8 cellular contexts compared by ENCODE assay signal in the genomic region with DNA sequence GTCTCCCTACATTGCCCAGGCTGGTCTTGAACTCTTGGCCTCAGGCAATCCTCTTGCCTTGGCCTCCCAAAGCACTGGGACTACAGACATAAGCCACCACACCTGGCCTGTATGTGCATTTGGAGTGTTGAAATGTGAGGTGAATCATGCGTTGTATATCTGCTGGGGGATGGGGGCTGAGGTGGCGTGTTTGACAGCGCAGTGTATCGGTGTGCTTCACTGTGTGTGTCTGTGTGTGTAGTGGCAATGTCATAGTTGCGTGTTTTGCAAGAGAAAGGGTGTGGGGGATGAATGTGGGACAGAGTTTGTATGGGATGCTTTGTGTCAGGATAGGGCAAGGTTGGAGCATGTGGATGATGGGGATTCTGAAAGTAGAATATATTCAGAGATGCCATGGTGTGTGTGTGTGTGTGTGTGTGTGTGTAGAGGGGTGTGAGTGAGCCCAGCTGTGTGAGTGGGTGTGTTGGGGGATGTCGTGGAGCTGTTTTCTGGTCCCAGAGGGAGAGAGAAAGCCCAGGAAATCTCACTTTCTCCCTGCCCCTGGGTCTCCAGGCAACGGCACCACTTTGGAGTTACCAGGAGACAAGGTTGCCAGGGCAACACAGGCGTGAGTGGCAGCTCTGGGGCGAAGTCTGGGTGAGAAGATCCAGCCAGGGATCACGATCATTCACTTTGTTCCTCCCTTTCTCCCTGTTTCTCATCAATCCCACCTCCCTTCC. TPM values are rescaled to one million over a fixed set of nuclear protein-coding genes. Genes with fewer than 3 reads are reported as not detected.
DNase-seq lines count a peak whose midpoint lies in the region; ATAC-seq, FAIRE-seq and TF ChIP-seq lines count a peak whose summit lies in the region.

No MANE protein-coding gene starts in this region.

- no peaks in the 10 kb centered on the region for H3K27me3 Mint-ChIP-seq in activated naive CD8-positive, alpha-beta T cell treated with anti-CD3 and anti-CD28 coated beads for 36 hours

- intact Hi-C loops in Right ventricle myocardium inferior (cut with DNase I), result loop anchor here (5.0 kb wide), 1 partner anchor 129 kb away; no protein-coding TSS in a partner anchor

- no peaks in the 10 kb centered on the region for H3K9me3 ChIP-seq in neuron (ENCODE audit: low read length)

- ATAC-seq in HG03442 (IDR thresholded peaks at IDR 0.05; ENCODE audit: unreplicated experiment) (no peak), Right ventricle myocardium inferior (no peak)

- peak overlapping the region; percentile 8 for H3K4me3 Mint-ChIP-seq in activated naive CD8-positive, alpha-beta T cell treated with anti-CD3 and anti-CD28 coated beads for 36 hours

- H3K9me3 Mint-ChIP-seq in activated naive CD8-positive, alpha-beta T cell treated with anti-CD3 and anti-CD28 coated beads for 36 hours, result no peaks in the 10 kb centered on the region

- in situ Hi-C loops in G401 (cut with HindIII; ENCODE audit: low sequenced_read_pairs), result no loop called here

- DNase-seq in G401 (ENCODE audit: low spot score) (peak; percentile 81), NCI-H146 (lab: John Stamatoyannopoulos, UW) (peak; percentile 94), Right ventricle myocardium inferior (ENCODE audit: missing footprints) (no peak), H54 (ENCODE audit: insufficient read length, low spot score) (no peak)
- DNase-seq in activated naive CD8-positive, alpha-beta T cell treated with anti-CD3 and anti-CD28 coated beads for 36 hours, result no peak
- no peak for DNase-seq in activated naive CD4-positive, alpha-beta T cell (lab: John Stamatoyannopoulos, UW)

- no peaks in the 10 kb centered on the region for H3K36me3 ChIP-seq in neuron (ENCODE audit: insufficient read depth, low read length)

- H3K36me3 Mint-ChIP-seq in activated naive CD8-positive, alpha-beta T cell treated with anti-CD3 and anti-CD28 coated beads for 36 hours, result peaks cover 27% of the 10 kb centered on the region

- H2AFZ ChIP-seq in neuron (ENCODE audit: low read depth, low read length), result no peak overlapping the region

- no peak for FAIRE-seq in H54 (lab: Jason Lieb, UNC)

- peaks cover 20% of the 10 kb centered on the region for H3K4me1 ChIP-seq in neuron (ENCODE audit: insufficient read depth, low read length)

- TF ChIP-seq POLR2A in H54 (IDR thresholded peaks at IDR 0.05; ENCODE audit: low read depth, low read length), result no peak

- peaks cover 10% of the 10 kb centered on the region for H3K4me1 Mint-ChIP-seq in activated naive CD8-positive, alpha-beta T cell treated with anti-CD3 and anti-CD28 coated beads for 36 hours

- H3K27me3 ChIP-seq in neuron (ENCODE audit: insufficient read depth, low read length), result no peaks in the 10 kb centered on the region

- no peak overlapping the region for H3K27ac Mint-ChIP-seq in activated naive CD8-positive, alpha-beta T cell treated with anti-CD3 and anti-CD28 coated beads for 36 hours

- peak overlapping the region; percentile 59 for H3K4me3 ChIP-seq in neuron (ENCODE audit: low read length)

RNA-seq across cellular contexts. Expression of gene SWSAP1, which starts 1.1 kb away (rescaled TPM):
- total RNA-seq in G401 (2014; rRNA removed; shearing (Covaris generic)), result 6.2 and 6.3 TPM in 2 replicates
- 1 to 10 TPM; 2.1 to 2.2 TPM for total RNA-seq in activated naive CD8-positive, alpha-beta T cell treated with anti-CD3 and anti-CD28 coated beads for 36 hours
- 1.9 TPM for total RNA-seq in Right ventricle myocardium inferior

RNA-seq across cellular contexts. Expression of gene EPOR, which starts 10.8 kb away (rescaled TPM):
- 20.3 and 20.9 TPM in 2 replicates for total RNA-seq in G401 (2014; rRNA removed; shearing (Covaris generic))
- total RNA-seq in activated naive CD8-positive, alpha-beta T cell treated with anti-CD3 and anti-CD28 coated beads for 36 hours, result 1 to 10 TPM; 3.6 to 4.5 TPM
- 8.4 TPM for total RNA-seq in Right ventricle myocardium inferior

RNA-seq across cellular contexts. Expression of gene PLPPR2, which starts 18.1 kb away (rescaled TPM):
- total RNA-seq in G401 (2014; rRNA removed; shearing (Covaris generic)), result 8.1 and 11.5 TPM in 2 replicates
- total RNA-seq in activated naive CD8-positive, alpha-beta T cell treated with anti-CD3 and anti-CD28 coated beads for 36 hours, result 1 to 10 TPM in 1 of 2 experiments, under 1 TPM in 1; 0.70 to 1.2 TPM
- total RNA-seq in Right ventricle myocardium inferior, result 17.7 TPM

RNA-seq across cellular contexts. Expression of gene CCDC159, which starts 27.0 kb away (rescaled TPM):
- total RNA-seq in G401 (2014; rRNA removed; shearing (Covaris generic)), result 2.6 TPM in 2 replicates
- total RNA-seq in activated naive CD8-positive, alpha-beta T cell treated with anti-CD3 and anti-CD28 coated beads for 36 hours, result 1 to 10 TPM; 6.9 to 8.3 TPM
- 17.1 TPM for total RNA-seq in Right ventricle myocardium inferior

RNA-seq across cellular contexts. Expression of gene TMEM205, which starts 27.3 kb away (rescaled TPM):
- total RNA-seq in G401 (2014; rRNA removed; shearing (Covaris generic)), result 363 and 408 TPM in 2 replicates
- 10 to 100 TPM; 20.1 to 22.5 TPM for total RNA-seq in activated naive CD8-positive, alpha-beta T cell treated with anti-CD3 and anti-CD28 coated beads for 36 hours
- total RNA-seq in Right ventricle myocardium inferior, result 106 TPM

Comparison
In these comparisons a context has a peak if more than half of its experiments do, and no peak if none do; other contexts are left out.
1. DNase-seq: peak in G401 (single experiment) and NCI-H146 (single experiment); none in activated naive CD8-positive, alpha-beta T cell treated with anti-CD3 and anti-CD28 coated beads for 36 hours (single experiment), Right ventricle myocardium inferior (single experiment), activated naive CD4-positive, alpha-beta T cell (0 of 4) and H54 (single experiment).